ENCODE assay signal across 1 cellular context in the genomic region with DNA sequence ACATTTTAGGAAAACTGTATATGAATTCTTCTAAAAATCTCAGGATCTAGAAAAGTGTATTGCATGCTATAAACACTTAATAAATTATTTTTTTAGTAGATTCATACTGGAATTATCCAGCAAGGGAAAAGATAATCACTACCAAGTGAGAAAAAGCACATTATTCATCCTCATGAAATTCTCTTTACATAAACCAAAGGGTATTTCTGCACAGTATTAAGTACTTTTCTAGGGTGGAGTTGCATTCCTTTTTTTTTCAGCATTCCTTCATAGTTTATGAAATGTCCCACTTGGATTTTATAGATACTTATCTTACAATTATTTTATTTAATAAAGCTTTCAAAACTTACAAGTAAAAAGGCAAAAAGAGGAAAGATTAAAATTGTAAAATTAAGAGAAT.
TF ChIP-seq lines count a peak whose summit lies in the region.

No MANE protein-coding gene starts in this region.

TF ChIP-seq in IMR-90, 13 proteins besides CTCF, POLR2A, EP300 and RAD21 (continued from another document):
- TF ChIP-seq BHLHE40 (IDR thresholded peaks at IDR 0.05; ENCODE audit: low read depth, low read length) (no peak), RCOR1 (IDR thresholded peaks at IDR 0.05; ENCODE audit: insufficient replicate concordance, low read length) (no peak), FOS (IDR thresholded peaks at IDR 0.05; ENCODE audit: low read depth, low read length) (no peak), MXI1 (IDR thresholded peaks at IDR 0.05; ENCODE audit: borderline replicate concordance, low read depth, low read length) (no peak)
